9 cellular contexts compared by ENCODE assay signal in genomic region chrX:134782796-134783195, GRCh38. TPM values are rescaled to one million over a fixed set of nuclear protein-coding genes. Genes with fewer than 3 reads are reported as not detected.
DNase-seq lines count a peak whose midpoint lies in the region; ATAC-seq and TF ChIP-seq lines count a peak whose summit lies in the region.
"Had no signal": no experiment of that assay in that cellular context is flagged by ENCODE, and none has a peak within 500 bp of the region (broad histone marks: within the 10 kb centered on the region; RNA-seq: fewer than 3 reads in every experiment).

No MANE protein-coding gene starts in this region.

- H3K27ac Mint-ChIP-seq in nephron, result peak overlapping the region; percentile 26 to 47 (median 30)
- H3K27ac Mint-ChIP-seq in activated naive CD4-positive, alpha-beta T cell treated with anti-CD3 and anti-CD28 coated beads, Interleukin-2, amount 10 ng/mL, durations not matched to agents 7 days and 5 days, result no peak overlapping the region

- peak; percentile 7 for DNase-seq in DMS114 treated with DMSO at 0.1 percent for 48 hours (lab: John Stamatoyannopoulos, UW; ENCODE audit: unreplicated experiment)
- DNase-seq in M059J (ENCODE audit: low read depth), result peak; percentile 51
- DNase-seq in choroid plexus epithelial cell (ENCODE audit: low read depth), result peak; percentile 68
- no peak for DNase-seq in activated naive CD4-positive, alpha-beta T cell treated with anti-CD3 and anti-CD28 coated beads, Interleukin-2, amount 10 ng/mL, durations not matched to agents 7 days and 5 days
- no peak for DNase-seq in 8988T

- no peaks in the 10 kb centered on the region for H3K27me3 Mint-ChIP-seq in nephron (ENCODE audit: low read depth)
- H3K27me3 Mint-ChIP-seq in activated naive CD4-positive, alpha-beta T cell treated with anti-CD3 and anti-CD28 coated beads, Interleukin-2, amount 10 ng/mL, durations not matched to agents 7 days and 5 days, result no peaks in the 10 kb centered on the region

- H3K9me3 Mint-ChIP-seq in nephron, result peaks cover 2% of the 10 kb centered on the region
- H3K9me3 Mint-ChIP-seq in activated naive CD4-positive, alpha-beta T cell treated with anti-CD3 and anti-CD28 coated beads, Interleukin-2, amount 10 ng/mL, durations not matched to agents 7 days and 5 days, result no peaks in the 10 kb centered on the region

- CTCF ChIA-PET in activated naive CD4-positive, alpha-beta T cell treated with anti-CD3 and anti-CD28 coated beads, Interleukin-2, amount 10 ng/mL, durations not matched to agents 7 days and 5 days (lab: Charles Lee), result interaction anchor here (0.8 to 1.4 kb wide), 5 partner anchors 10 to 299 kb away, joined by 3 to 5 read pairs (median 3); no protein-coding TSS in a partner anchor

- ATAC-seq in HG03135 (IDR thresholded peaks at IDR 0.05; ENCODE audit: unreplicated experiment), result no peak
- ATAC-seq in GM19463 (IDR thresholded peaks at IDR 0.05; ENCODE audit: unreplicated experiment), result no peak

- no peak overlapping the region for H3K4me3 Mint-ChIP-seq in nephron
- H3K4me3 Mint-ChIP-seq in activated naive CD4-positive, alpha-beta T cell treated with anti-CD3 and anti-CD28 coated beads, Interleukin-2, amount 10 ng/mL, durations not matched to agents 7 days and 5 days, result no peak overlapping the region

- TF ChIP-seq CTCF in choroid plexus epithelial cell (conservative IDR thresholded peaks at IDR 0.05; ENCODE audit: low read depth, low read length) (peak; percentile 58), nephron (IDR thresholded peaks at IDR 0.05; ENCODE audit: unreplicated experiment in 3 of 3) (peak; percentile 40 to 67 (median 56))

- no peak overlapping the region for H3K4me3 ChIP-seq in choroid plexus epithelial cell (ENCODE audit: low read depth, low read length)
- H3K4me3 ChIP-seq: skin epidermis had no signal

- H3K4me1 Mint-ChIP-seq in nephron, result peaks cover 12% of the 10 kb centered on the region
- no peaks in the 10 kb centered on the region for H3K4me1 Mint-ChIP-seq in activated naive CD4-positive, alpha-beta T cell treated with anti-CD3 and anti-CD28 coated beads, Interleukin-2, amount 10 ng/mL, durations not matched to agents 7 days and 5 days

- peaks cover 17% of the 10 kb centered on the region for H3K36me3 Mint-ChIP-seq in nephron (ENCODE audit: low read depth)
- H3K36me3 Mint-ChIP-seq in activated naive CD4-positive, alpha-beta T cell treated with anti-CD3 and anti-CD28 coated beads, Interleukin-2, amount 10 ng/mL, durations not matched to agents 7 days and 5 days, result peaks cover 10% of the 10 kb centered on the region

RNA-seq across cellular contexts. Expression of gene PABIR2, which starts 14.2 kb away (rescaled TPM):
- total RNA-seq in M059J (2014; rRNA removed; shearing (Covaris generic)), result 55.5 and 77.5 TPM in 2 replicates

Comparison
In these comparisons a context has a peak if more than half of its experiments do, and no peak if none do; other contexts are left out.
1. DNase-seq: peak in DMS114 treated with DMSO at 0.1 percent for 48 hours (single experiment), M059J (single experiment) and choroid plexus epithelial cell (single experiment); none in activated naive CD4-positive, alpha-beta T cell treated with anti-CD3 and anti-CD28 coated beads, Interleukin-2, amount 10 ng/mL, durations not matched to agents 7 days and 5 days (single experiment) and 8988T (single experiment).